34 cellular contexts compared by ENCODE assay signal in genomic region chr3:191414732-191415131, GRCh38. TPM values are rescaled to one million over a fixed set of nuclear protein-coding genes. Genes with fewer than 3 reads are reported as not detected.
"Had no signal": no experiment of that assay in that cellular context is flagged by ENCODE, and none has a peak within 500 bp of the region (broad histone marks: within the 10 kb centered on the region; RNA-seq: fewer than 3 reads in every experiment).

No MANE protein-coding gene starts in this region.

- H3K27ac ChIP-seq: adrenal gland, hepatocyte, parathyroid adenoma, thyroid gland, upper lobe of right lung had no signal

- H3K9me3 Mint-ChIP-seq: stimulated activated naive CD8-positive, alpha-beta T cell treated with anti-CD3 and anti-CD28 coated beads, Interleukin-15, Interleukin-2, amounts not matched to agents 100 ng/mL and 50 ng/mL, for 24 hours had no signal

- H3K4me1 ChIP-seq: parathyroid adenoma, upper lobe of right lung had no signal

- DNase-seq: activated B cell treated with CpG ODN at 0.5 μM for 24 hours; activated CD4-positive, alpha-beta T cell treated with anti-CD3 and anti-CD28 coated beads for 36 hours; activated CD4-positive, alpha-beta T cell treated with anti-CD3 and anti-CD28 coated beads, Interleukin-2, amount 50 U/mL, for 4 hours; activated CD8-positive, alpha-beta memory T cell treated with anti-CD3 and anti-CD28 coated beads, Interleukin-2, amount 50 U/mL, for 48 hours; activated naive CD4-positive, alpha-beta T cell; activated T-cell treated with anti-CD3 and anti-CD28 coated beads, Interleukin-2, amount 50 U/mL, for 4 hours; adrenal gland; central memory CD4-positive, alpha-beta T cell; dermis blood vessel endothelial cell; effector CD8-positive, alpha-beta T cell; glutamatergic neuron; left ventricle myocardium superior; right cardiac atrium; stimulated activated CD4-positive, alpha-beta T cell treated with anti-CD3 and anti-CD28 coated beads, Interleukin-12 subunit alpha, Interleukin-12 subunit beta, amount 100 ng/mL, for 4 hours; stimulated activated CD4-positive, alpha-beta T cell treated with anti-CD3 and anti-CD28 coated beads, Interleukin-4, amount 100 ng/mL, for 4 hours; substantia nigra; T1000; thyroid gland; upper lobe of right lung had no signal

- H3K36me3 Mint-ChIP-seq: activated naive CD8-positive, alpha-beta T cell had no signal

- H2AFZ ChIP-seq: hepatocyte, parathyroid adenoma had no signal

- H3K27ac Mint-ChIP-seq: activated B cell treated with CpG ODN at 0.5 μM for 24 hours; activated CD4-positive, alpha-beta T cell treated with anti-CD3 and anti-CD28 coated beads for 36 hours; activated naive CD8-positive, alpha-beta T cell; activated T-helper 2 cell treated with anti-CD3 and anti-CD28 coated beads, Interferon-gamma antibody, Interleukin-2, Interleukin-4, amounts not matched to agents 10 μg/mL and 5 μg/mL and 100 μg/mL, durations not matched to agents 14 hours and 24 hours and 36 hours; nephron; stimulated activated naive CD8-positive, alpha-beta T cell treated with anti-CD3 and anti-CD28 coated beads, Interleukin-15, Interleukin-2, amounts not matched to agents 100 ng/mL and 50 ng/mL, for 24 hours had no signal

- FAIRE-seq: astrocyte, frontal cortex, islet of Langerhans had no signal

- H3K9ac ChIP-seq: parathyroid adenoma had no signal

- H3K4me2 ChIP-seq: hepatocyte had no signal

- ATAC-seq: activated CD4-positive, alpha-beta T cell treated with anti-CD3 and anti-CD28 coated beads for 36 hours; activated T-cell treated with anti-CD3 and anti-CD28 coated beads, Interleukin-2, amount 50 U/mL, for 4 hours; left ventricle myocardium superior; right cardiac atrium; upper lobe of right lung had no signal

- H3K4me3 ChIP-seq: adrenal gland, hepatocyte, thyroid gland, upper lobe of right lung had no signal

- H3K27me3 ChIP-seq: adrenal gland, hepatocyte, thyroid gland, upper lobe of right lung had no signal

- H3K36me3 ChIP-seq: adrenal gland, thyroid gland, upper lobe of right lung had no signal

- H3K79me2 ChIP-seq: hepatocyte, parathyroid adenoma had no signal

- H3K4me3 Mint-ChIP-seq: activated B cell treated with CpG ODN at 0.5 μM for 24 hours; activated CD4-positive, alpha-beta T cell treated with anti-CD3 and anti-CD28 coated beads for 36 hours; activated naive CD8-positive, alpha-beta T cell; activated T-cell treated with anti-CD3 and anti-CD28 coated beads, Interleukin-2, amount 50 U/mL, for 4 hours; nephron; stimulated activated naive CD8-positive, alpha-beta T cell treated with anti-CD3 and anti-CD28 coated beads, Interleukin-15, Interleukin-2, amounts not matched to agents 100 ng/mL and 50 ng/mL, for 24 hours had no signal

- H3K27me3 Mint-ChIP-seq: activated B cell treated with CpG ODN at 0.5 μM for 24 hours; activated naive CD8-positive, alpha-beta T cell; stimulated activated naive CD8-positive, alpha-beta T cell treated with anti-CD3 and anti-CD28 coated beads, Interleukin-15, Interleukin-2, amounts not matched to agents 100 ng/mL and 50 ng/mL, for 24 hours had no signal

- H3K9me3 ChIP-seq: adrenal gland, thyroid gland had no signal

- H3K4me1 Mint-ChIP-seq: activated CD4-positive, alpha-beta T cell treated with anti-CD3 and anti-CD28 coated beads for 36 hours had no signal

RNA-seq across cellular contexts. Expression of gene PYDC2, which starts 46.2 kb away (rescaled TPM):
- total RNA-seq: activated B cell treated with CpG ODN at 0.5 μM for 24 hours; activated CD4-positive, alpha-beta T cell treated with anti-CD3 and anti-CD28 coated beads for 36 hours; activated CD8-positive, alpha-beta memory T cell treated with anti-CD3 and anti-CD28 coated beads for 36 hours; activated T-cell treated with anti-CD3 and anti-CD28 coated beads, Interleukin-2, amount 50 U/mL, for 4 hours; activated T-helper 2 cell treated with anti-CD3 and anti-CD28 coated beads, Interferon-gamma antibody, Interleukin-2, Interleukin-4, amounts not matched to agents 10 μg/mL and 5 μg/mL and 100 μg/mL, durations not matched to agents 14 hours and 24 hours and 36 hours; astrocyte; dermis blood vessel endothelial cell; frontal cortex; hepatocyte; left ventricle myocardium superior; mononuclear cell; myocyte; pulmonary artery endothelial cell; right cardiac atrium; skeletal muscle tissue; thyroid gland; upper lobe of right lung had no signal
- polyA plus RNA-seq: adrenal gland, esophagus, hepatocyte, right cardiac atrium had no signal
